8 cellular contexts compared by ENCODE assay signal in genomic region chr13:90910240-90910639, GRCh38.
"Had no signal": no experiment of that assay in that cellular context is flagged by ENCODE, and none has a peak within 500 bp of the region (broad histone marks: within the 10 kb centered on the region; RNA-seq: fewer than 3 reads in every experiment).

No MANE protein-coding gene starts in this region.

- H3K9ac ChIP-seq: KMS-11 had no signal

- DNase-seq: IMR-90, KBM-7, KG1 had no signal

- H3K27me3 Mint-ChIP-seq: IgD-negative memory B cell had no signal

- H3K27ac ChIP-seq: HL-60, KMS-11 had no signal

- ATAC-seq: HepG2 had no signal

- H3K4me3 Mint-ChIP-seq: IgD-negative memory B cell had no signal

- FAIRE-seq: HepG2, HTR-8/SVneo had no signal

- H3K27ac Mint-ChIP-seq: IgD-negative memory B cell had no signal

- H3K4me1 Mint-ChIP-seq: IgD-negative memory B cell had no signal

- H3K4me2 ChIP-seq: KMS-11 had no signal

- H3K36me3 Mint-ChIP-seq: IgD-negative memory B cell had no signal
